In genomic region chr15:45660231-45660979, GRCh38 we compare ENCODE assay signal across 11 cellular contexts. TPM values are rescaled to one million over a fixed set of nuclear protein-coding genes. Genes with fewer than 3 reads are reported as not detected.
DNase-seq lines count a peak whose midpoint lies in the region; ATAC-seq and TF ChIP-seq lines count a peak whose summit lies in the region.
"Had no signal": no experiment of that assay in that cellular context is flagged by ENCODE, and none has a peak within 500 bp of the region (broad histone marks: within the 10 kb centered on the region; RNA-seq: fewer than 3 reads in every experiment).

No MANE protein-coding gene starts in this region.

- H3K4me1 ChIP-seq in right atrium auricular region (peaks cover 0 to 25% of the 10 kb centered on the region in 2 donors), skeletal muscle tissue (ENCODE audit: control insufficient read depth in 3 of 3, insufficient read depth in 3 of 3, low read length in 3 of 3) (peaks cover 24 to 34% (median 32%) of the 10 kb centered on the region in 3 donors)

- H3K27me3 ChIP-seq in right atrium auricular region = no peaks in the 10 kb centered on the region
- no peaks in the 10 kb centered on the region for H3K27me3 ChIP-seq in skeletal muscle tissue (ENCODE audit: control insufficient read depth in 3 of 3, insufficient read depth in 3 of 3, low read length in 3 of 3)

- CTCF ChIA-PET in GM10248 (lab: Yijun Ruan, JAX) = interaction anchor here (0.9 to 2.8 kb wide), 9 partner anchors 9 to 455 kb away, joined by 3 to 33 read pairs (median 3); no protein-coding TSS in a partner anchor

- H3K4me3 ChIP-seq in right atrium auricular region (no peak overlapping the region), skeletal muscle tissue (ENCODE audit: low read length in 3 of 3) (peak overlapping the region in 1 of 3 donors; percentile 4)

- POLR2A ChIA-PET in GM10248 (lab: Yijun Ruan, JAX) = no interaction called here

- H3K27ac ChIP-seq in VCaP = peak overlapping the region; percentile 35
- peak overlapping the region; percentile 2 to 14 for H3K27ac ChIP-seq in right atrium auricular region
- peak overlapping the region; percentile 79 for H3K27ac ChIP-seq in skeletal muscle tissue (ENCODE audit: low read depth, low read length)

- DNase-seq in GM10248 (ENCODE audit: extremely low spot score) (peak; percentile 39), right atrium auricular region (ENCODE audit: low spot score) (no peak), NCI-H524 treated with DMSO at 0.1 percent for 48 hours (lab: John Stamatoyannopoulos, UW) (no peak), NCI-H146 (lab: John Stamatoyannopoulos, UW) (no peak), T-helper 2 cell (no peak)
- DNase-seq: activated CD4-positive, alpha-beta T cell treated with anti-CD3 and anti-CD28 coated beads, Interleukin-2, amount 10 ng/mL, durations not matched to agents 7 days and 5 days; NCI-H748 treated with DMSO at 0.1 percent for 48 hours; stimulated activated CD4-positive, alpha-beta T cell treated with anti-CD3 and anti-CD28 coated beads, Interleukin-4, amount 100 ng/mL, for 24 hours had no signal

- H3K9ac ChIP-seq in skeletal muscle tissue (ENCODE audit: low read depth in 1 of 3, low read length in 3 of 3) = peak overlapping the region; percentile 63 to 67 (median 66)

- TF ChIP-seq CTCF in GM10248 (IDR thresholded peaks at IDR 0.05; ENCODE audit: control extremely low read depth, extremely low read depth, low read depth, missing control alignments) (peak; percentile 17), VCaP (conservative IDR thresholded peaks at IDR 0.05) (no peak), right atrium auricular region (IDR thresholded peaks at IDR 0.05) (peak in 1 of 2 donors; percentile 15)

- no peak for ATAC-seq in GM18867 (IDR thresholded peaks at IDR 0.05; ENCODE audit: unreplicated experiment)

- no peaks in the 10 kb centered on the region for H3K9me3 ChIP-seq in right atrium auricular region
- H3K9me3 ChIP-seq in skeletal muscle tissue (ENCODE audit: control insufficient read depth in 3 of 3, low read length in 3 of 3) = no peaks in the 10 kb centered on the region

- peaks cover 38% of the 10 kb centered on the region for H3K36me3 ChIP-seq in right atrium auricular region
- H3K36me3 ChIP-seq in skeletal muscle tissue (ENCODE audit: control insufficient read depth in 3 of 3, insufficient read depth in 3 of 3, low read length in 3 of 3) = peaks cover 9 to 33% (median 31%) of the 10 kb centered on the region in 3 donors

RNA-seq across cellular contexts. Expression of gene SQOR, which starts 25.6 kb away (rescaled TPM):
- total RNA-seq in right atrium auricular region (10 to 100 TPM; 21.2 to 30.7 TPM), skeletal muscle tissue (11.5 TPM)

Comparison
In these comparisons a context has a peak if more than half of its experiments do, and no peak if none do; other contexts are left out.
1. H3K27ac ChIP-seq: peak in every context shown above with its lines; median percentile 79 in skeletal muscle tissue; 35 in VCaP; 8 in right atrium auricular region.